Comparison of ENCODE assay signal across 8 cellular contexts in genomic region chr17:68290268-68290954, GRCh38. TPM values are rescaled to one million over a fixed set of nuclear protein-coding genes. Genes with fewer than 3 reads are reported as not detected.
DNase-seq lines count a peak whose midpoint lies in the region; ATAC-seq and TF ChIP-seq lines count a peak whose summit lies in the region.

No MANE protein-coding gene starts in this region.

- H3K4me2 ChIP-seq in OCI-LY7 (ENCODE audit: low read length): peak overlapping the region; percentile 77

- peak overlapping the region; percentile 85 for H3K4me3 ChIP-seq in OCI-LY7 (ENCODE audit: low read depth, low read length, poor library complexity, severe bottlenecking)
- H3K4me3 ChIP-seq in right cardiac atrium (ENCODE audit: low read length): peak overlapping the region; percentile 50
- peak overlapping the region; percentile 63 for H3K4me3 ChIP-seq in skeletal muscle cell (ENCODE audit: low read depth, low read length)

- peaks cover 39% of the 10 kb centered on the region; the same call in 1 of the 2 replicates for H3K79me2 ChIP-seq in OCI-LY7 (ENCODE audit: insufficient read depth, low read depth, low read length)

- H3K4me1 ChIP-seq in OCI-LY7 (ENCODE audit: insufficient read depth, low read length, poor library complexity, severe bottlenecking): peaks cover 63% of the 10 kb centered on the region
- H3K4me1 ChIP-seq in right cardiac atrium (ENCODE audit: control insufficient read depth, insufficient read depth, low read length): peaks cover 4% of the 10 kb centered on the region

- in situ Hi-C loops in GM13977 (cut with MboI; ENCODE audit: low pct_unique_long_range_greater_than_20kb, low sequenced_read_pairs, unreplicated experiment): no loop called here

- H3K4me1 Mint-ChIP-seq in activated naive CD4-positive, alpha-beta T cell treated with anti-CD3 and anti-CD28 coated beads for 36 hours (ENCODE audit: low read depth): peaks cover 46% of the 10 kb centered on the region

- peaks cover 1% of the 10 kb centered on the region for H3K36me3 Mint-ChIP-seq in activated naive CD4-positive, alpha-beta T cell treated with anti-CD3 and anti-CD28 coated beads for 36 hours (ENCODE audit: low read depth)

- TF ChIP-seq CTCF in GM13977 (IDR thresholded peaks at IDR 0.05; ENCODE audit: extremely low read depth, insufficient read depth, missing control alignments) (no peak), OCI-LY7 (conservative IDR thresholded peaks at IDR 0.05; ENCODE audit: low read length) (no peak; the same call in 1 of the 2 replicates)

- no peaks in the 10 kb centered on the region for H3K9me3 ChIP-seq in OCI-LY7 (ENCODE audit: low read length)
- no peaks in the 10 kb centered on the region for H3K9me3 ChIP-seq in right cardiac atrium (ENCODE audit: control insufficient read depth, low read length)

- peak overlapping the region; percentile 89 for H3K4me3 Mint-ChIP-seq in activated naive CD4-positive, alpha-beta T cell treated with anti-CD3 and anti-CD28 coated beads for 36 hours

- no peaks in the 10 kb centered on the region for H3K9me2 ChIP-seq in OCI-LY7 (ENCODE audit: insufficient read depth, low read length)

- intact Hi-C loops in OCI-LY7 (cut with micrococcal nuclease; ENCODE audit: unreplicated experiment): loop anchor here (2.0 to 5.0 kb wide), 3 partner anchors 67 to 296 kb away; no protein-coding TSS in a partner anchor
- intact Hi-C loops in activated naive CD4-positive, alpha-beta T cell treated with anti-CD3 and anti-CD28 coated beads for 36 hours (cut with micrococcal nuclease): loop anchor here (2.0 to 10.0 kb wide), 4 partner anchors 32 to 1134 kb away; partner anchors contain the start of gene ABCA5
- intact Hi-C loops in right cardiac atrium (cut with DNase I): no loop called here

- H3K27ac ChIP-seq in OCI-LY7 (ENCODE audit: low read depth, low read length, poor library complexity, severe bottlenecking) (peak overlapping the region; percentile 94), right cardiac atrium (ENCODE audit: low read length) (no peak overlapping the region)

- no peaks in the 10 kb centered on the region for H3K27me3 Mint-ChIP-seq in activated naive CD4-positive, alpha-beta T cell treated with anti-CD3 and anti-CD28 coated beads for 36 hours (ENCODE audit: low read depth)

- no peaks in the 10 kb centered on the region for H4K20me1 ChIP-seq in OCI-LY7 (ENCODE audit: insufficient read depth, low read length)

- BruUV-seq in OCI-LY7 (replicated peaks; lab: Mats Ljungman, UMichigan): TSS peak; percentile 81

- WGBS in right cardiac atrium: 2% methylated on average over 50 of the region's 50 CpGs

- no peaks in the 10 kb centered on the region for H3K9me3 Mint-ChIP-seq in activated naive CD4-positive, alpha-beta T cell treated with anti-CD3 and anti-CD28 coated beads for 36 hours

- H2AFZ ChIP-seq in OCI-LY7 (ENCODE audit: low read length): peak overlapping the region; percentile 32; the same call in 1 of the 2 replicates

- H3K27me3 ChIP-seq in right cardiac atrium (ENCODE audit: control insufficient read depth, insufficient read depth): no peaks in the 10 kb centered on the region

- peak overlapping the region; percentile 94 for H3K27ac Mint-ChIP-seq in activated naive CD4-positive, alpha-beta T cell treated with anti-CD3 and anti-CD28 coated beads for 36 hours

- peaks cover 9% of the 10 kb centered on the region; the same call in 1 of the 2 replicates for H3K36me3 ChIP-seq in OCI-LY7 (ENCODE audit: insufficient read depth, low read length)

- POLR2A ChIA-PET in OCI-LY7 (lab: Charles Lee): interaction anchor here (0.5 to 9.1 kb wide), 16 partner anchors 16 to 253 kb away, joined by 3 to 67 read pairs (median 4); partner anchors contain the start of gene WIPI1

- ATAC-seq in right cardiac atrium (peak in 1 of 2 donors; percentile 17), GM18502 (IDR thresholded peaks at IDR 0.05; ENCODE audit: poor library complexity, unreplicated experiment) (no peak)

- peak; percentile 50 for DNase-seq in GM13977 (ENCODE audit: low spot score)
- peak; percentile 79 for DNase-seq in OCI-LY7 (ENCODE audit: low spot score)
- DNase-seq in activated naive CD4-positive, alpha-beta T cell treated with anti-CD3 and anti-CD28 coated beads for 36 hours: peak; percentile 75
- peak; percentile 33 to 68 (median 68) for DNase-seq in right cardiac atrium
- no peak for DNase-seq in skeletal muscle cell (ENCODE audit: low read depth)
- no peak for DNase-seq in GM03348 (ENCODE audit: low spot score)
- DNase-seq in NCI-H187 (lab: John Stamatoyannopoulos, UW): no peak

- CTCF ChIA-PET in OCI-LY7 (lab: Charles Lee; ENCODE audit: unreplicated experiment): interaction anchor here (0.7 to 1.4 kb wide), 3 partner anchors 26 to 108 kb away, joined by 4 to 5 read pairs (median 5); no protein-coding TSS in a partner anchor
- CTCF ChIA-PET in activated naive CD4-positive, alpha-beta T cell treated with anti-CD3 and anti-CD28 coated beads for 36 hours (lab: Charles Lee): interaction anchor here (0.6 to 2.5 kb wide), 6 partner anchors 26 to 146 kb away, joined by 3 to 10 read pairs (median 6); no protein-coding TSS in a partner anchor

RNA-seq across cellular contexts. Expression of gene SLC16A6, which starts 0.5 kb away (rescaled TPM):
- 3.7 and 4.5 TPM in 2 replicates for total RNA-seq in OCI-LY7 (2014; rRNA removed; shearing (Covaris generic))
- 15.4 and 18.9 TPM in 2 replicates for total RNA-seq in OCI-LY7 (2022)
- total RNA-seq in activated naive CD4-positive, alpha-beta T cell treated with anti-CD3 and anti-CD28 coated beads for 36 hours: 1 to 10 TPM in 1 of 2 experiments, under 1 TPM in 1; 0.96 to 1.1 TPM
- under 1 TPM; 0.21 to 0.86 (median 0.41) TPM for total RNA-seq in right cardiac atrium
- 0.23 TPM for polyA plus RNA-seq in right cardiac atrium

RNA-seq across cellular contexts. Expression of gene ARSG, which starts 0.9 kb away (rescaled TPM):
- 24.2 and 26.1 TPM in 2 replicates for total RNA-seq in OCI-LY7 (2014; rRNA removed; shearing (Covaris generic))
- total RNA-seq in OCI-LY7 (2022) (51.6 and 53.0 TPM in 2 replicates), right cardiac atrium (1 to 10 TPM; 4.7 to 9.3 (median 6.8) TPM)
- 10 to 100 TPM in 1 of 2 experiments, 1 to 10 TPM in 1; 9.0 to 10.5 TPM for total RNA-seq in activated naive CD4-positive, alpha-beta T cell treated with anti-CD3 and anti-CD28 coated beads for 36 hours
- 2.8 TPM for polyA plus RNA-seq in right cardiac atrium

RNA-seq across cellular contexts. Expression of gene AMZ2, which starts 42.6 kb away (rescaled TPM):
- 105 and 117 TPM in 2 replicates for total RNA-seq in OCI-LY7 (2014; rRNA removed; shearing (Covaris generic))
- total RNA-seq in OCI-LY7 (2022) (248 and 285 TPM in 2 replicates), right cardiac atrium (10 to 100 TPM; 73.9 to 98.3 (median 93.0) TPM)
- 100 to 1,000 TPM; 190 to 195 TPM for total RNA-seq in activated naive CD4-positive, alpha-beta T cell treated with anti-CD3 and anti-CD28 coated beads for 36 hours
- polyA plus RNA-seq in right cardiac atrium: 97.6 TPM

Comparison
In these comparisons a context has a peak if more than half of its experiments do, and no peak if none do; other contexts are left out.
1. DNase-seq: peak in GM13977 (single experiment), OCI-LY7 (single experiment), activated naive CD4-positive, alpha-beta T cell treated with anti-CD3 and anti-CD28 coated beads for 36 hours (single experiment) and right cardiac atrium (3 of 3); none in skeletal muscle cell (single experiment), GM03348 (single experiment) and NCI-H187 (0 of 2).
2. intact Hi-C loops: an anchor here in OCI-LY7 (2.0 to 5.0 kb wide) and activated naive CD4-positive, alpha-beta T cell treated with anti-CD3 and anti-CD28 coated beads for 36 hours (2.0 to 10.0 kb wide); none called in right cardiac atrium.
3. Peak in every context shown above with its lines, with median percentiles within 50 percentile points of each other: H3K4me3 ChIP-seq.